In the genomic region with DNA sequence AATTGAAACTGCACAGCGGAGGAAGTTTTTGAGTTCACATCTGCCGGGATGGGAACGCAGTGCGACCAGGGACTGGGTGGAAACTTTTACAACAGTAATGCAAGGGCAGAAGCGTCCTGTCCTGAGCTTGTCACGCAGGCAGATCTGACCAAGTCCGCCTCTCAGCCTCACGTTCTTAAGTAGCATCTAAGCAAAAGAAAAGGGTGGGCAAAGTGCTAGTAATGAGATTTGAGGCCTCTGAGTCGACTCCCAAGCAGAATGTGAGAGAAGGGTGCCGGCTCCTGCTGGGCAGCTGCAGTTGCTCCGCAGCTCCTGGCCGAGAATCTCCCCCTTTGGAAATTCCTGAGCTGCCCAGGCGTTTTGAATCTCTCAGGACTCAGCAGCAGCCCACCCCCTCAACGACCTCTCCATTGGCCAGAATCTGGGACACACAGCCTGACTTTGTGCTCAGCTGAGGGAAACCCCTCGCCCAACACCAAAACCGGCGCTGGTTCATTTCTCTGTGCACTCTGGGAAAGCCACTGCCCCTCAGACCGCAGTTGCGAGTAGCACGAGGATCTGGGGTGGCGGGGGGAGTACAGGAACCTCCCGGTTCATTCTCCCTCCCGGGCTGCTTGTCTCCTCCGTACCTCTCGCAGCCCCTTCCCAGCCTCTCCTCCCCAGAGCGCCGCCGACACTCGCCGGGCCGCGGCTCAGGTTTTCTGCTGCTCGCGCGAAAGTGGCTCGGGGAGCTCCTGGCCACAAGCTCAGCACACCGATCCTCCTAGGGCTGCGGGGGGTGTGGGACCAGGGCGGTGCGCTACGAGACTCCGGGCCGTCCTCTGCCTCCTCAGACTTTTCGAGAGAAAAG, we compare ENCODE assay signal across 8 cellular contexts. TPM values are rescaled to one million over a fixed set of nuclear protein-coding genes. Genes with fewer than 3 reads are reported as not detected.
DNase-seq lines count a peak whose midpoint lies in the region; ATAC-seq and TF ChIP-seq lines count a peak whose summit lies in the region.

No MANE protein-coding gene starts in this region.

- H3K9me3 ChIP-seq in WERI-Rb-1 (ENCODE audit: severe bottlenecking), result no peaks in the 10 kb centered on the region

- POLR2A ChIA-PET in BJ (lab: Charles Lee), result interaction anchor here (0.7 to 1.0 kb wide), 2 partner anchors 60 to 1678 kb away, joined by 3 to 16 read pairs; no protein-coding TSS in a partner anchor

- DNase-seq in BJ (ENCODE audit: low read depth), result no peak
- DNase-seq in WERI-Rb-1, result peak; percentile 27
- peak in 24 of 61 donors; percentile 4 to 49 (median 24) for DNase-seq in caudate nucleus (lab: John Stamatoyannopoulos, UW)
- DNase-seq in left kidney (ENCODE audit: low read depth, low spot score), result peak; percentile 83
- DNase-seq in stimulated activated CD4-positive, alpha-beta T cell treated with anti-CD3 and anti-CD28 coated beads, Interleukin-4, amount 100 ng/mL, for 1 hour, result peak; percentile 57
- no peak for DNase-seq in Kasumi-1 (lab: John Stamatoyannopoulos, UW)

- H3K27ac ChIP-seq in WERI-Rb-1, result no peak overlapping the region
- H3K27ac ChIP-seq in caudate nucleus (ENCODE audit: low read depth, low read length), result peak overlapping the region; percentile 88

- H3K36me3 ChIP-seq in BJ (ENCODE audit: control insufficient read depth, insufficient read depth, low read length) (peaks cover 6% of the 10 kb centered on the region; the same call in 1 of the 2 replicates), WERI-Rb-1 (no peaks in the 10 kb centered on the region)

- peak; percentile 51 for ATAC-seq in GM19372 (IDR thresholded peaks at IDR 0.05; ENCODE audit: low read depth, unreplicated experiment)
- peak; percentile 51 for ATAC-seq in HG03457 (IDR thresholded peaks at IDR 0.05; ENCODE audit: unreplicated experiment)

- CTCF ChIA-PET in BJ (lab: Yijun Ruan, JAX), result interaction anchor here (0.6 to 2.3 kb wide), 4 partner anchors 52 to 1997 kb away, joined by 3 to 11 read pairs (median 3); no protein-coding TSS in a partner anchor

- H3K27me3 ChIP-seq in BJ (ENCODE audit: control insufficient read depth, insufficient read depth, low read length) (no peaks in the 10 kb centered on the region), WERI-Rb-1 (ENCODE audit: insufficient read depth, low read depth, severe bottlenecking) (peaks cover 54% of the 10 kb centered on the region)

- TF ChIP-seq CTCF in BJ (IDR thresholded peaks at IDR 0.05; ENCODE audit: insufficient read depth, low read depth, low read length), result peak; percentile 20; the same call in 1 of the 2 replicates
- TF ChIP-seq CTCF in WERI-Rb-1 (IDR thresholded peaks at IDR 0.05; ENCODE audit: low read depth, low read length), result no peak

- peak overlapping the region; percentile 72 for H3K4me3 ChIP-seq in BJ (ENCODE audit: low read depth, low read length)
- peak overlapping the region; percentile 49 for H3K4me3 ChIP-seq in WERI-Rb-1 (ENCODE audit: low read depth, low read length)

RNA-seq across cellular contexts. Expression of a gene that starts 0.9 kb away (rescaled TPM):
- 11.8 and 12.2 TPM in 2 replicates for polyA plus RNA-seq in BJ (2011; rRNA removed)
- polyA minus RNA-seq in BJ (2011; rRNA and poly(A)+ RNA removed), result 9.2 and 14.4 TPM in 2 replicates

Comparison
In these comparisons a context has a peak if more than half of its experiments do, and no peak if none do; other contexts are left out.
1. DNase-seq: peak in WERI-Rb-1 (single experiment), left kidney (single experiment) and stimulated activated CD4-positive, alpha-beta T cell treated with anti-CD3 and anti-CD28 coated beads, Interleukin-4, amount 100 ng/mL, for 1 hour (single experiment); none in BJ (single experiment) and Kasumi-1 (0 of 2).